Comparison of ENCODE assay signal across 18 cellular contexts in genomic region chr4:4613126-4613465, GRCh38.
"Had no signal": no experiment of that assay in that cellular context is flagged by ENCODE, and none has a peak within 500 bp of the region (broad histone marks: within the 10 kb centered on the region; RNA-seq: fewer than 3 reads in every experiment).

No MANE protein-coding gene starts in this region.

- H3K27ac ChIP-seq: coronary artery, heart left ventricle, pancreas, tibial artery, upper lobe of left lung, uterus had no signal

- ATAC-seq: heart left ventricle; mucosa of descending colon; natural killer cell treated with Interleukin-12 subunit alpha and Interleukin-12 subunit beta and Interleukin-15 and Interleukin-18, amount 100 ng/mL, for 72 hours; right cardiac atrium; stimulated activated effector memory CD8-positive, alpha-beta T cell treated with anti-CD3 and anti-CD28 coated beads, Interleukin-12 subunit alpha, Interleukin-12 subunit beta, amount 100 ng/mL, for 72 hours; stimulated activated naive CD8-positive, alpha-beta T cell treated with anti-CD3 and anti-CD28 coated beads, Interleukin-15, Interleukin-2, amounts not matched to agents 100 U/mL and 50 U/mL, for 24 hours had no signal

- H3K36me3 ChIP-seq: heart left ventricle, pancreas, tibial artery, upper lobe of left lung, uterus had no signal

- H3K4me2 ChIP-seq: smooth muscle cell had no signal

- H3K4me1 ChIP-seq: heart left ventricle, tibial artery, upper lobe of left lung, uterus had no signal

- H3K4me3 ChIP-seq: coronary artery, heart left ventricle, mucosa of descending colon, pancreas, smooth muscle cell, tibial artery, upper lobe of left lung, uterus had no signal

- H3K9me3 ChIP-seq: heart left ventricle, mucosa of descending colon, pancreas, tibial artery, upper lobe of left lung, uterus had no signal

- H3K27me3 ChIP-seq: heart left ventricle, pancreas, tibial artery, upper lobe of left lung, uterus had no signal

- DNase-seq: effector CD8-positive, alpha-beta T cell; heart left ventricle; hippocampal formation; kidney glomerular epithelial cell; occipital lobe; right cardiac atrium; stimulated activated CD4-positive, alpha-beta T cell treated with anti-CD3 and anti-CD28 coated beads, Interleukin-2, amount 100 ng/mL, for 48 hours; stimulated activated CD8-positive, alpha-beta memory T cell treated with anti-CD3 and anti-CD28 coated beads, Interleukin-4, amount 100 ng/mL, for 48 hours; stimulated activated naive CD8-positive, alpha-beta T cell treated with anti-CD3 and anti-CD28 coated beads, Interleukin-15, Interleukin-2, amounts not matched to agents 100 U/mL and 50 U/mL, for 24 hours; tibial artery; upper lobe of left lung had no signal
